Comparison of ENCODE assay signal across 18 cellular contexts in the genomic region with DNA sequence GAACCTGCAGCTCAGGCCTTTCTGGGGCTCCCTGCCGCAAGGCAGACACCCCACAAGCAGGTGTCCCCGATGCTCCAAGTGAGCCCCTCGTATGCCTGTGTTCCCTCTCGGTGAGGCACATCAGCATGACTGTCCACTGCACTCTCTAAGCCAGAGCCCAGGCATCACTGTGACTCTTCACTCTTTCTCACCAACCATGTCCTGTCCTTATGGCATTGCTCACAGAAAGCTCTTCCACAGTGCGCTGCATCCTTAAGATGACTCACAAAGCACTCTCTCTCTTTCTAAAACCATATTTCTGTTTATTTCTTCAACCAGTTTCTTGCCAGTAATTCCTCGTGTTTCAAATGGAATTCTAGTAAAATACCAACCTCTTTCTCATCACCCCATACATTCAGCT. TPM values are rescaled to one million over a fixed set of nuclear protein-coding genes. Genes with fewer than 3 reads are reported as not detected.
A peak's percentile ranks its signal among the peaks of the same experiment; 100 is the strongest.
DNase-seq lines count a peak whose midpoint lies in the region; ATAC-seq and TF ChIP-seq lines count a peak whose summit lies in the region.
"Had no signal": no experiment of that assay in that cellular context is flagged by ENCODE, and none has a peak within 500 bp of the region (broad histone marks: within the 10 kb centered on the region; RNA-seq: fewer than 3 reads in every experiment).

No MANE protein-coding gene starts in this region.

- H3K4me1 Mint-ChIP-seq in endothelial cell (ENCODE audit: unreplicated experiment) = peaks cover 9% of the 10 kb centered on the region
- H3K4me1 Mint-ChIP-seq: CD8-positive, alpha-beta memory T cell had no signal

- no peaks in the 10 kb centered on the region for H3K9me2 ChIP-seq in GM23248 (ENCODE audit: insufficient read depth)

- no peaks in the 10 kb centered on the region for H4K20me1 ChIP-seq in GM23248 (ENCODE audit: insufficient read depth)
- H4K20me1 ChIP-seq: BLaER1 had no signal

- 16 to 19% methylated on average over 6 of the region's 6 CpGs for WGBS in GM23248 (ENCODE audit: low coverage in 1 of 2, low lambda C conversion rate in 2 of 2, missing lambda C conversion rate in 2 of 2), 2 experiments

- no peaks in the 10 kb centered on the region for H3K4me1 ChIP-seq in GM23248 (ENCODE audit: insufficient read depth)
- no peaks in the 10 kb centered on the region for H3K4me1 ChIP-seq in colonic mucosa
- H3K4me1 ChIP-seq: A549 had no signal

- H2AFZ ChIP-seq in GM23248 = no peak overlapping the region

- H3K4me3 Mint-ChIP-seq in endothelial cell (ENCODE audit: unreplicated experiment) = no peak overlapping the region
- H3K4me3 Mint-ChIP-seq: CD8-positive, alpha-beta memory T cell had no signal

- in situ Hi-C loops in GM23248 (cut with MboI) = no loop called here

- peak overlapping the region; percentile 28 for H3K27ac Mint-ChIP-seq in endothelial cell (ENCODE audit: unreplicated experiment)
- H3K27ac Mint-ChIP-seq: CD8-positive, alpha-beta memory T cell had no signal

- peaks cover 13% of the 10 kb centered on the region for H3K36me3 Mint-ChIP-seq in endothelial cell (ENCODE audit: low read depth, unreplicated experiment)
- H3K36me3 Mint-ChIP-seq: CD8-positive, alpha-beta memory T cell had no signal

- H3K79me2 ChIP-seq in GM23248 (ENCODE audit: insufficient read depth) = no peaks in the 10 kb centered on the region

- H3K9me3 Mint-ChIP-seq in endothelial cell (ENCODE audit: unreplicated experiment) = peaks cover 32% of the 10 kb centered on the region

- no peak for ATAC-seq in GM18511 (IDR thresholded peaks at IDR 0.05; ENCODE audit: unreplicated experiment)
- ATAC-seq: GM12878 had no signal

- H3K4me3 ChIP-seq in GM23248 = no peak overlapping the region
- H3K4me3 ChIP-seq in colonic mucosa = no peak overlapping the region
- H3K4me3 ChIP-seq: A549, BLaER1, GM12878 had no signal

- H3K27ac ChIP-seq in GM23248 (no peak overlapping the region), colonic mucosa (no peak overlapping the region)
- H3K27ac ChIP-seq: A549, BLaER1, HL-60 had no signal

- H3K9me3 ChIP-seq in GM23248 (ENCODE audit: low read depth) (no peaks in the 10 kb centered on the region), colonic mucosa (no peaks in the 10 kb centered on the region)
- H3K9me3 ChIP-seq: A549 had no signal

- no peak overlapping the region for H3K4me2 ChIP-seq in GM23248 (ENCODE audit: unreplicated experiment)
- H3K4me2 ChIP-seq: A549, BLaER1 had no signal

- H3K9ac ChIP-seq in GM23248 = no peak overlapping the region
- no peak overlapping the region for H3K9ac ChIP-seq in colonic mucosa (ENCODE audit: low read depth in 2 of 2, low read length in 2 of 2)
- H3K9ac ChIP-seq: BLaER1 had no signal

- DNase-seq in GM23248 = peak; percentile 24
- DNase-seq in M059J (ENCODE audit: low read depth) = peak; percentile 1
- no peak for DNase-seq in endothelial cell (ENCODE audit: low spot score)
- no peak for DNase-seq in NCI-H1694 treated with DMSO at 0.1 percent for 48 hours (lab: John Stamatoyannopoulos, UW)
- DNase-seq in activated gamma-delta T cell treated with Interleukin-2 at 50 U/mL for 16 hours = no peak
- no peak for DNase-seq in colonic mucosa
- DNase-seq: CD8-positive, alpha-beta memory T cell; HCEC 1CT; IMR-90; KBM-7 had no signal

- H3K27me3 ChIP-seq in GM23248 (replicated peaks; ENCODE audit: insufficient read depth) = no peaks in the 10 kb centered on the region
- H3K27me3 ChIP-seq in colonic mucosa = no peaks in the 10 kb centered on the region
- H3K27me3 ChIP-seq: BLaER1 had no signal

- peaks cover 17% of the 10 kb centered on the region for H3K27me3 Mint-ChIP-seq in endothelial cell (ENCODE audit: unreplicated experiment)

- intact Hi-C loops in colonic mucosa (cut with DNase I) = no loop called here

- no peaks in the 10 kb centered on the region for H3F3A ChIP-seq in GM23248 (ENCODE audit: insufficient read depth)

- H3K36me3 ChIP-seq in GM23248 (ENCODE audit: low read depth) (no peaks in the 10 kb centered on the region), colonic mucosa (no peaks in the 10 kb centered on the region)
- H3K36me3 ChIP-seq: BLaER1 had no signal

- TF ChIP-seq CTCF in endothelial cell (IDR thresholded peaks at IDR 0.05; ENCODE audit: unreplicated experiment) (no peak), colonic mucosa (IDR thresholded peaks at IDR 0.05) (no peak)

RNA-seq across cellular contexts. Expression of a gene that starts 18.1 kb away (rescaled TPM):
- total RNA-seq in GM23248 (2014; rRNA removed; shearing (Covaris generic)) = not detected in 2 replicates
- not detected in 2 replicates for polyA plus RNA-seq in GM23248 (2016; fragmentation: Nextera tagmentation; extraction: Ambion mirVana)
- not detected in 2 replicates for total RNA-seq in M059J (2014; rRNA removed; shearing (Covaris generic))
- 0.36 TPM for total RNA-seq in endothelial cell (ENCODE audit: unreplicated experiment)
- total RNA-seq in colonic mucosa = not detected
- total RNA-seq: CD8-positive, alpha-beta memory T cell; Daoy; G401; GM12878; H4; IMR-90 had no signal
- polyA plus RNA-seq: A549; CD8-positive, alpha-beta memory T cell; GM12878; IMR-90 had no signal

Comparison
In these comparisons a context has a peak if more than half of its experiments do, and no peak if none do; other contexts are left out.
1. DNase-seq: peak in GM23248 (single experiment) and M059J (single experiment); none in endothelial cell (single experiment), NCI-H1694 treated with DMSO at 0.1 percent for 48 hours (single experiment), activated gamma-delta T cell treated with Interleukin-2 at 50 U/mL for 16 hours (single experiment) and colonic mucosa (single experiment).